ENCODE assay signal across 19 cellular contexts in the genomic region with DNA sequence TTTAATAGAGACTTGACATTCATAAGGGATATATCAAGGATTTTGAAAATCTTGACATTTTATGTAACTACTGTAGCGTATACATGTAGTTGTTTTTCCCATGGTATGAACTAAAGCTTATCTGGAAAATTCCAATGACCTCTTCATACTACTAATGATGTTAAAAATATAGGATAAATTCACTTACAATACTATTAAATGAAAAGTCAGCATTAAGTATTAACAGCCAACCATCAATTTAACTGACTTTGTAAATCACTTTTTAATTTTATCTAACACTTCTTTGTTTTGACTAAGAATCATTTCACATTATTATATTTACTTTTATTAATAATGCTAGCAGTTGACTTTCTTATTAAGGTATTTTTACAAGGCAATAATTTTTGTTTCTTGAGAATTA. TPM values are rescaled to one million over a fixed set of nuclear protein-coding genes. Genes with fewer than 3 reads are reported as not detected.
DNase-seq lines count a peak whose midpoint lies in the region; ATAC-seq, FAIRE-seq and TF ChIP-seq lines count a peak whose summit lies in the region.
"Had no signal": no experiment of that assay in that cellular context is flagged by ENCODE, and none has a peak within 500 bp of the region (broad histone marks: within the 10 kb centered on the region; RNA-seq: fewer than 3 reads in every experiment).

No MANE protein-coding gene starts in this region.

- no peaks in the 10 kb centered on the region for H3K27me3 ChIP-seq in CD4-positive, alpha-beta T cell (ENCODE audit: control insufficient read depth, insufficient read depth, low read length)
- H3K27me3 ChIP-seq in pancreas (no peaks in the 10 kb centered on the region), adrenal gland (no peaks in the 10 kb centered on the region)
- H3K27me3 ChIP-seq: BE2C had no signal

- POLR2A ChIA-PET in CD4-positive, alpha-beta T cell (lab: Charles Lee) = no interaction called here

- H3K9me3 ChIP-seq in CD4-positive, alpha-beta T cell (ENCODE audit: control insufficient read depth, low read length) = no peaks in the 10 kb centered on the region
- H3K9me3 ChIP-seq in pancreas = no peaks in the 10 kb centered on the region
- no peaks in the 10 kb centered on the region for H3K9me3 ChIP-seq in adrenal gland (replicated peaks in 1 of 3)
- H3K9me3 ChIP-seq: BE2C, Caco-2 had no signal

- WGBS in pancreas, 2 donors = 98 to 100% methylated on average over 1 of the region's 1 CpG
- 93 to 100% (median 98%) methylated on average over 1 of the region's 1 CpG for WGBS in adrenal gland, 4 donors

- H3K36me3 ChIP-seq in pancreas (no peaks in the 10 kb centered on the region), adrenal gland (replicated peaks in 1 of 2) (peaks cover 0 to 4% of the 10 kb centered on the region in 2 donors)

- FAIRE-seq in RCC 7860 (lab: Jason Lieb, UNC) (peak; percentile 30), colon (lab: Jason Lieb, UNC) (peak; percentile 88), pancreas (lab: Jason Lieb, UNC) (peak; percentile 87)

- H3K9me3 Mint-ChIP-seq in CD4-positive, alpha-beta T cell = no peaks in the 10 kb centered on the region
- H3K9me3 Mint-ChIP-seq: CD4-positive, CD25-positive, alpha-beta regulatory T cell; HFFc6 had no signal

- no peak overlapping the region for H3K27ac ChIP-seq in CD4-positive, alpha-beta T cell (ENCODE audit: low read depth, low read length)
- H3K27ac ChIP-seq in pancreas = no peak overlapping the region
- H3K27ac ChIP-seq in adrenal gland = no peak overlapping the region

- DNase-seq in CD4-positive, alpha-beta T cell = no peak
- no peak for DNase-seq in RCC 7860 (ENCODE audit: low spot score)
- no peak for DNase-seq in pancreas
- no peak for DNase-seq in adrenal gland
- no peak for DNase-seq in medulla oblongata (ENCODE audit: extremely low spot score)
- DNase-seq: ACHN; BE2C; C1 segment of cervical spinal cord; Caco-2; CD4-positive, CD25-positive, alpha-beta regulatory T cell; DMS153; DMS79; GF-D8; GOT3; H7; HFFc6 had no signal

- H3K4me1 Mint-ChIP-seq in CD4-positive, alpha-beta T cell (ENCODE audit: low read depth) = peaks cover 5% of the 10 kb centered on the region

- H3K27me3 Mint-ChIP-seq in CD4-positive, alpha-beta T cell = no peaks in the 10 kb centered on the region
- H3K27me3 Mint-ChIP-seq: CD4-positive, CD25-positive, alpha-beta regulatory T cell had no signal

- H3K4me3 ChIP-seq in pancreas (no peak overlapping the region), adrenal gland (no peak overlapping the region)

- H3K4me1 ChIP-seq in pancreas (peaks cover 0 to 9% (median 4%) of the 10 kb centered on the region in 3 donors), adrenal gland (replicated peaks in 1 of 2) (peaks cover 0 to 12% of the 10 kb centered on the region in 2 donors)
- H3K4me1 ChIP-seq: Caco-2 had no signal

- no peak for TF ChIP-seq CTCF in CD4-positive, alpha-beta T cell (IDR thresholded peaks at IDR 0.05)
- TF ChIP-seq CTCF in pancreas (IDR thresholded peaks at IDR 0.05) (no peak), adrenal gland (IDR thresholded peaks at IDR 0.05) (no peak)

- no peak overlapping the region for H3K4me3 Mint-ChIP-seq in CD4-positive, alpha-beta T cell
- H3K4me3 Mint-ChIP-seq: CD4-positive, CD25-positive, alpha-beta regulatory T cell; HFFc6 had no signal

- no peak for ATAC-seq in CD4-positive, alpha-beta T cell (ENCODE audit: poor library complexity)
- ATAC-seq in pancreas (no peak), GM18870 (IDR thresholded peaks at IDR 0.05; ENCODE audit: unreplicated experiment) (no peak)
- ATAC-seq: HCT116 had no signal

- H3K27ac Mint-ChIP-seq in CD4-positive, alpha-beta T cell = peak overlapping the region; percentile 71

- TF ChIP-seq POLR2A in adrenal gland (IDR thresholded peaks at IDR 0.05) = no peak

- peaks cover 73% of the 10 kb centered on the region for H3K36me3 Mint-ChIP-seq in CD4-positive, alpha-beta T cell (ENCODE audit: low read depth)

- CTCF ChIA-PET in CD4-positive, alpha-beta T cell (lab: Charles Lee) = no interaction called here

- intact Hi-C loops in CD4-positive, alpha-beta T cell (cut with DNase I, micrococcal nuclease) = no loop called here
- intact Hi-C loops in pancreas (cut with DNase I) (no loop called here), adrenal gland (cut with DNase I) (no loop called here)

RNA-seq across cellular contexts. Expression of a gene that starts 34.2 kb away (rescaled TPM):
- 10 to 100 TPM; 12.8 to 13.9 TPM for total RNA-seq in CD4-positive, alpha-beta T cell
- total RNA-seq in pancreas (1 to 10 TPM; 1.7 to 8.9 (median 4.1) TPM), adrenal gland (10 to 100 TPM in 7 of 8 donors, 1 to 10 TPM in 1; 9.8 to 21.0 (median 11.4) TPM)
- polyA plus RNA-seq in pancreas (1 to 10 TPM; 3.1 to 8.1 TPM), adrenal gland (10 to 100 TPM in 1 of 3 donors, 1 to 10 TPM in 2; 2.5 to 18.1 (median 4.9) TPM)
